In the genomic region with DNA sequence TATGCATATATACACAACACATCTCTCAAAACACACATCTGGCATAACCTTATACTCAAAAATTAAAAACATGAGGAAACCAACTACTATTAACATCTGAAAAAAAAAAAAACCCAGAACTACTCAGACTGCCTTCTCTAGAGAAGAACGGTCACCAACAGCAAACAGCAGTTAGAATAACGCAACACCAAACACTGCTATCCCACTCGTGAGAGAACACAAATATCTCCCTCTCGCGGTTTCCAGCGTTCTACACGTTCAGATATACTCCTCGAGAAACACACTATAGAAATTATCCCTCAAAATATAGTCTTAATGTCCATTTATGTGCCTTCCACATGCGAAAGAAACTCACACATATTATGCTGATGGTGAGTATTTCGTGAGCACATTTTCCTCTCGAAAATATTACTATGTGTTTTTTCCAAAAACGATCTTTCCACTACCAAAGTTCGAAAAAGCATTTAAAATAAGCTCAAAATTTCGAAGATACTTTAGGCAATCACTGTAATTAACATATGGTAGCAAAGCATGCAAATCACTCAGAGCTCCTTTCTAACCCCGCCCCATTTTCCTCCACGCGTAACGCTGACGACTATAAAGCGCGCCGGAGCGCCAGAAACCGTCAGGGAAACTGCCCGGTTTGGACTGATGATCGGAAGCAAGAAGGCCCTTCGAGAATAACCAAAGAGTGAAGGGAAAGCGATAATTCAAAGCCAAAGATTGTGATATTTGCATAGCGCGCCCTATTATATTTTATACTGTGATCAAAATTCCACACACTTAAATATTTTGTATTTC, we compare ENCODE assay signal across 1 cellular context.
TF ChIP-seq lines count a peak whose summit lies in the region.

No MANE protein-coding gene starts in this region.

TF ChIP-seq in A549, 52 proteins besides CTCF, POLR2A, EP300 and RAD21 (continued from another document):
- TF ChIP-seq HOXB13 (CRISPR knock-in tag; IDR thresholded peaks at IDR 0.05; ENCODE audit: low read depth): peak; percentile 76; the same call in 1 of the 2 replicates
- TF ChIP-seq, protein P1, sequence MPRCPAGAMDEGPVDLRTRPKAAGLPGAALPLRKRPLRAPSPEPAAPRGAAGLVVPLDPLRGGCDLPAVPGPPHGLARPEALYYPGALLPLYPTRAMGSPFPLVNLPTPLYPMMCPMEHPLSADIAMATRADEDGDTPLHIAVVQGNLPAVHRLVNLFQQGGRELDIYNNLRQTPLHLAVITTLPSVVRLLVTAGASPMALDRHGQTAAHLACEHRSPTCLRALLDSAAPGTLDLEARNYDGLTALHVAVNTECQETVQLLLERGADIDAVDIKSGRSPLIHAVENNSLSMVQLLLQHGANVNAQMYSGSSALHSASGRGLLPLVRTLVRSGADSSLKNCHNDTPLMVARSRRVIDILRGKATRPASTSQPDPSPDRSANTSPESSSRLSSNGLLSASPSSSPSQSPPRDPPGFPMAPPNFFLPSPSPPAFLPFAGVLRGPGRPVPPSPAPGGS (IDR thresholded peaks at IDR 0.05): peak; percentile 100
- peak; percentile 48 for TF ChIP-seq MYC (IDR thresholded peaks at IDR 0.05; ENCODE audit: borderline replicate concordance, low read length)
- peak; percentile 73 for TF ChIP-seq RFX5 (IDR thresholded peaks at IDR 0.05)
- peak; percentile 33; the same call in 1 of the 2 replicates for TF ChIP-seq JUNB (IDR thresholded peaks at IDR 0.05)
- TF ChIP-seq POLR2AphosphoS2 (conservative IDR thresholded peaks at IDR 0.05; ENCODE audit: low read length): peak; percentile 79; the same call in 1 of the 2 replicates
- peak; percentile 99 for TF ChIP-seq TP53 (CRISPR knock-in tag; IDR thresholded peaks at IDR 0.05)
- TF ChIP-seq BHLHE40 (IDR thresholded peaks at IDR 0.05; ENCODE audit: low read depth, low read length): no peak
- TF ChIP-seq, protein P2, sequence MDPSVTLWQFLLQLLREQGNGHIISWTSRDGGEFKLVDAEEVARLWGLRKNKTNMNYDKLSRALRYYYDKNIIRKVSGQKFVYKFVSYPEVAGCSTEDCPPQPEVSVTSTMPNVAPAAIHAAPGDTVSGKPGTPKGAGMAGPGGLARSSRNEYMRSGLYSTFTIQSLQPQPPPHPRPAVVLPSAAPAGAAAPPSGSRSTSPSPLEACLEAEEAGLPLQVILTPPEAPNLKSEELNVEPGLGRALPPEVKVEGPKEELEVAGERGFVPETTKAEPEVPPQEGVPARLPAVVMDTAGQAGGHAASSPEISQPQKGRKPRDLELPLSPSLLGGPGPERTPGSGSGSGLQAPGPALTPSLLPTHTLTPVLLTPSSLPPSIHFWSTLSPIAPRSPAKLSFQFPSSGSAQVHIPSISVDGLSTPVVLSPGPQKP (IDR thresholded peaks at IDR 0.05; ENCODE audit: low read depth, low read length): no peak
- TF ChIP-seq HOXB5 (CRISPR knock-in tag; IDR thresholded peaks at IDR 0.05): peak; percentile 97
- TF ChIP-seq, protein P3, sequence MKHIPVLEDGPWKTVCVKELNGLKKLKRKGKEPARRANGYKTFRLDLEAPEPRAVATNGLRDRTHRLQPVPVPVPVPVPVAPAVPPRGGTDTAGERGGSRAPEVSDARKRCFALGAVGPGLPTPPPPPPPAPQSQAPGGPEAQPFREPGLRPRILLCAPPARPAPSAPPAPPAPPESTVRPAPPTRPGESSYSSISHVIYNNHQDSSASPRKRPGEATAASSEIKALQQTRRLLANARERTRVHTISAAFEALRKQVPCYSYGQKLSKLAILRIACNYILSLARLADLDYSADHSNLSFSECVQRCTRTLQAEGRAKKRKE (CRISPR knock-in tag; IDR thresholded peaks at IDR 0.05; ENCODE audit: low read depth): peak; percentile 99
- no peak; the same call in 1 of the 2 replicates for TF ChIP-seq SREBF2 (IDR thresholded peaks at IDR 0.05)
- TF ChIP-seq, protein P4, sequence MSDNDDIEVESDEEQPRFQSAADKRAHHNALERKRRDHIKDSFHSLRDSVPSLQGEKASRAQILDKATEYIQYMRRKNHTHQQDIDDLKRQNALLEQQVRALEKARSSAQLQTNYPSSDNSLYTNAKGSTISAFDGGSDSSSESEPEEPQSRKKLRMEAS (IDR thresholded peaks at IDR 0.05): peak; percentile 84
- TF ChIP-seq TFCP2L1 (CRISPR knock-in tag; IDR thresholded peaks at IDR 0.05): peak; percentile 100
- peak; percentile 96 for TF ChIP-seq MAZ (IDR thresholded peaks at IDR 0.05; ENCODE audit: borderline replicate concordance, low read depth, low read length)
- no peak for TF ChIP-seq NPAS2 (CRISPR knock-in tag; IDR thresholded peaks at IDR 0.05; ENCODE audit: borderline replicate concordance)
- peak; percentile 62 to 90; a peak in 3 of 4 replicates for TF ChIP-seq CEBPB (IDR thresholded peaks at IDR 0.05)
